ENCODE assay signal across 9 cellular contexts in genomic region chr17:81346908-81347349, GRCh38. TPM values are rescaled to one million over a fixed set of nuclear protein-coding genes. Genes with fewer than 3 reads are reported as not detected.
DNase-seq lines count a peak whose midpoint lies in the region; ATAC-seq and TF ChIP-seq lines count a peak whose summit lies in the region.
"Had no signal": no experiment of that assay in that cellular context is flagged by ENCODE, and none has a peak within 500 bp of the region (broad histone marks: within the 10 kb centered on the region; RNA-seq: fewer than 3 reads in every experiment).

No MANE protein-coding gene starts in this region.

- peaks cover 35% of the 10 kb centered on the region for H3K79me2 ChIP-seq in trophoblast cell (ENCODE audit: control insufficient read depth, insufficient read depth, low read length, poor library complexity)

- peak overlapping the region; percentile 94 for H4K8ac ChIP-seq in trophoblast cell (ENCODE audit: low read depth, low read length)

- no peak for TF ChIP-seq POLR2A in gastroesophageal sphincter (IDR thresholded peaks at IDR 0.05)

- no peak for TF ChIP-seq EP300 in gastroesophageal sphincter (IDR thresholded peaks at IDR 0.05)

- peak overlapping the region; percentile 76 for H3K9ac ChIP-seq in trophoblast cell (ENCODE audit: low read length)
- H3K9ac ChIP-seq: KMS-11 had no signal

- H2BK5ac ChIP-seq in trophoblast cell (ENCODE audit: low read depth, low read length, poor library complexity), result no peak overlapping the region

- peaks cover 37% of the 10 kb centered on the region for H3K79me1 ChIP-seq in trophoblast cell (ENCODE audit: low read length)

- peak overlapping the region; percentile 61 for H3K4me3 ChIP-seq in BJ (ENCODE audit: low read depth, low read length)
- peak overlapping the region; percentile 43 for H3K4me3 ChIP-seq in RWPE2 (ENCODE audit: severe bottlenecking)
- peak overlapping the region; percentile 40 to 93 for H3K4me3 ChIP-seq in gastroesophageal sphincter
- peak overlapping the region; percentile 69 for H3K4me3 ChIP-seq in trophoblast cell (ENCODE audit: low read depth, low read length)

- peak overlapping the region; percentile 85 for H2BK12ac ChIP-seq in trophoblast cell (ENCODE audit: low read length)

- peak overlapping the region; percentile 89 for H3K4ac ChIP-seq in trophoblast cell (ENCODE audit: low read depth, low read length)

- H3K36me3 ChIP-seq in BJ (ENCODE audit: control insufficient read depth, insufficient read depth, low read length) (no peaks in the 10 kb centered on the region), RWPE2 (ENCODE audit: low read depth) (peaks cover 5% of the 10 kb centered on the region; the same call in 1 of the 2 replicates), gastroesophageal sphincter (no peaks in the 10 kb centered on the region), trophoblast cell (ENCODE audit: control insufficient read depth in 1 of 2, insufficient read depth in 2 of 2, low read length in 2 of 2) (peaks cover 0 to 3% of the 10 kb centered on the region in 2 experiments)

- peak overlapping the region; percentile 89 for H2BK120ac ChIP-seq in trophoblast cell (ENCODE audit: insufficient read depth, low read length, poor library complexity)

- POLR2A ChIA-PET in BJ (lab: Charles Lee), result no interaction called here

- peak overlapping the region; percentile 92 for H2AK5ac ChIP-seq in trophoblast cell (ENCODE audit: low read length)

- H3K4me1 ChIP-seq in RWPE2 (ENCODE audit: insufficient read depth, poor library complexity, severe bottlenecking) (peaks cover 20% of the 10 kb centered on the region), gastroesophageal sphincter (peaks cover 0 to 23% (median 3%) of the 10 kb centered on the region in 3 donors), trophoblast cell (ENCODE audit: control insufficient read depth in 1 of 2, insufficient read depth in 2 of 2, low read length in 2 of 2) (peaks cover 12 to 24% of the 10 kb centered on the region in 2 experiments)

- no peaks in the 10 kb centered on the region for H3K9me3 ChIP-seq in RWPE2 (ENCODE audit: severe bottlenecking)
- no peaks in the 10 kb centered on the region for H3K9me3 ChIP-seq in gastroesophageal sphincter
- H3K9me3 ChIP-seq in trophoblast cell (ENCODE audit: insufficient read depth, low read depth, low read length), result peaks cover 6% of the 10 kb centered on the region

- H3K27ac ChIP-seq in RWPE2 (ENCODE audit: poor library complexity, severe bottlenecking), result no peak overlapping the region
- peak overlapping the region; percentile 68 to 99 (median 93) for H3K27ac ChIP-seq in gastroesophageal sphincter
- no peak overlapping the region for H3K27ac ChIP-seq in trophoblast cell (ENCODE audit: low read depth, low read length)
- H3K27ac ChIP-seq: KMS-11 had no signal

- ATAC-seq in RWPE2 (ENCODE audit: low read depth) (no peak), gastroesophageal sphincter (no peak), HG03571 (IDR thresholded peaks at IDR 0.05; ENCODE audit: unreplicated experiment) (no peak), HG03439 (IDR thresholded peaks at IDR 0.05; ENCODE audit: unreplicated experiment) (no peak)

- peak overlapping the region; percentile 93 for H3K14ac ChIP-seq in trophoblast cell (ENCODE audit: low read length)

- peak overlapping the region; percentile 78 for H3K4me2 ChIP-seq in trophoblast cell (ENCODE audit: low read length)
- H3K4me2 ChIP-seq: KMS-11 had no signal

- no peak overlapping the region for H3K23ac ChIP-seq in trophoblast cell (ENCODE audit: low read length)

- CTCF ChIA-PET in BJ (lab: Yijun Ruan, JAX), result no interaction called here

- no peak for TF ChIP-seq CTCF in BJ (IDR thresholded peaks at IDR 0.05; ENCODE audit: insufficient read depth, low read depth, low read length)
- no peak for TF ChIP-seq CTCF in RWPE2 (IDR thresholded peaks at IDR 0.05; ENCODE audit: poor library complexity, severe bottlenecking)
- TF ChIP-seq CTCF in gastroesophageal sphincter (IDR thresholded peaks at IDR 0.05), result no peak

- peak overlapping the region; percentile 96 for H3K18ac ChIP-seq in trophoblast cell (ENCODE audit: low read length)

- H3K27me3 ChIP-seq in BJ (ENCODE audit: control insufficient read depth, insufficient read depth, low read length), result no peaks in the 10 kb centered on the region
- no peaks in the 10 kb centered on the region for H3K27me3 ChIP-seq in RWPE2 (ENCODE audit: insufficient read depth, poor library complexity, severe bottlenecking)
- H3K27me3 ChIP-seq in gastroesophageal sphincter, result no peaks in the 10 kb centered on the region
- peaks cover 3% of the 10 kb centered on the region for H3K27me3 ChIP-seq in trophoblast cell (ENCODE audit: insufficient read depth, low read length)

- WGBS in gastroesophageal sphincter (ENCODE audit: low coverage in 1 of 2), 2 donors, result 93% methylated on average over 5 of the region's 11 CpGs; no CpG with 5 or more reads in 1 of the 2 donors
- WGBS in trophoblast cell (ENCODE audit: extremely low coverage, insufficient coverage, insufficient read length), result no CpG with 5 or more reads among the region's 11 CpGs

- H4K12ac ChIP-seq in trophoblast cell (ENCODE audit: low read depth, low read length), result peak overlapping the region; percentile 82

- H2AFZ ChIP-seq in trophoblast cell (ENCODE audit: insufficient read depth, low read length, poor library complexity), result peak overlapping the region; percentile 84

- DNase-seq in BJ (ENCODE audit: low read depth) (no peak), RWPE2 (ENCODE audit: low spot score) (no peak), trophoblast cell (no peak), NCI-H1092 treated with DMSO at 0.1 percent for 48 hours (lab: John Stamatoyannopoulos, UW) (no peak)
- DNase-seq in activated effector memory CD4-positive, alpha-beta T cell treated with anti-CD3 and anti-CD28 coated beads, Interleukin-2, amount 50 U/mL, for 16 hours, result no peak

- peak overlapping the region; percentile 81 for H4K91ac ChIP-seq in trophoblast cell (ENCODE audit: low read depth, low read length)

RNA-seq across cellular contexts. Expression of gene BAHCC1, which starts 48.3 kb away (rescaled TPM):
- 2.3 and 3.1 TPM in 2 replicates for polyA plus RNA-seq in BJ (2011; rRNA removed)
- polyA minus RNA-seq in BJ (2011; rRNA and poly(A)+ RNA removed), result 2.9 and 3.4 TPM in 2 replicates
- 10 to 100 TPM; 17.5 to 34.3 (median 19.5) TPM for total RNA-seq in gastroesophageal sphincter
- polyA plus RNA-seq in trophoblast cell (2013), result 2.8 and 3.1 TPM in 2 replicates

RNA-seq across cellular contexts. Expression of gene SLC38A10, which starts 51.8 kb away (rescaled TPM):
- 34.6 and 55.4 TPM in 2 replicates for polyA plus RNA-seq in BJ (2011; rRNA removed)
- polyA minus RNA-seq in BJ (2011; rRNA and poly(A)+ RNA removed), result 49.8 and 63.7 TPM in 2 replicates
- 10 to 100 TPM; 70.5 to 99.6 (median 81.8) TPM for total RNA-seq in gastroesophageal sphincter
- 35.9 and 39.2 TPM in 2 replicates for polyA plus RNA-seq in trophoblast cell (2013)

Comparison
In these comparisons a context has a peak if more than half of its experiments do, and no peak if none do; other contexts are left out.
1. H3K27ac ChIP-seq: peak in gastroesophageal sphincter (4 of 4); none in RWPE2 (single experiment) and trophoblast cell (single experiment).
2. Peak in every context shown above with its lines, with median percentiles within 50 percentile points of each other: H3K4me3 ChIP-seq.